Comparison of ENCODE assay signal across 16 cellular contexts in the genomic region with DNA sequence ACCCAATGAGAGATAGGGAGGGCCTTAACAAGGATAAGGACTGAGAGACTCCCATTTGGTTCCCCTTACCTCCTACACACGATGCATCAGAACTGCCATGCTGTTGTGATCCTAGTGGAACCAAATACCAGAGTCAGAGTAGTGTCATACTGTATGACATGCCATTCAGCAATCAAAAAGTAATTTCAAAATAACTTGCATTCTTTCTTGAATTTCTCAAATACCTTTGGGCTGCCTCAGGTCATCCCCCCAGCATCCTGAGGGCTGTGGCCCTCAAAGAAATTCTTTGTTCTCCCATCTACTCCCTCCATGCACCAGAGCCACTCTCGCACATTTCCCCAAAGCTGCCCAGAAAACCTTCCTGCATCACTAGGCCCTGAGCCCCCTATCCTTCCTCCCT.
DNase-seq lines count a peak whose midpoint lies in the region; ATAC-seq, FAIRE-seq and TF ChIP-seq lines count a peak whose summit lies in the region.
"Had no signal": no experiment of that assay in that cellular context is flagged by ENCODE, and none has a peak within 500 bp of the region (broad histone marks: within the 10 kb centered on the region; RNA-seq: fewer than 3 reads in every experiment).

No MANE protein-coding gene starts in this region.

- ATAC-seq in GM19455 (IDR thresholded peaks at IDR 0.05; ENCODE audit: unreplicated experiment), result no peak
- ATAC-seq: activated CD8-positive, alpha-beta T cell treated with anti-CD3 and anti-CD28 coated beads, Interleukin-2, amount 10 ng/mL, durations not matched to agents 7 days and 5 days; Right ventricle myocardium inferior had no signal

- WGBS in mesenchymal stem cell, result 63% methylated on average over 2 of the region's 2 CpGs
- WGBS in suprapubic skin, result 88% methylated on average over 2 of the region's 2 CpGs

- H3K4me2 ChIP-seq in mesenchymal stem cell (ENCODE audit: low read length, poor library complexity, severe bottlenecking), result peak overlapping the region; percentile 33

- H3K14ac ChIP-seq in mesenchymal stem cell (ENCODE audit: low read length in 2 of 2), result no peak overlapping the region

- no peak overlapping the region for H4K91ac ChIP-seq in mesenchymal stem cell (ENCODE audit: low read length)

- H3K27ac ChIP-seq in mesenchymal stem cell (ENCODE audit: low read length, poor library complexity, severe bottlenecking) (peak overlapping the region; percentile 67), suprapubic skin (no peak overlapping the region)

- CTCF ChIA-PET in Caco-2 (lab: Charles Lee), result no interaction called here

- H3K4me1 ChIP-seq in Caco-2, result peaks cover 16% of the 10 kb centered on the region
- peaks cover 20% of the 10 kb centered on the region for H3K4me1 ChIP-seq in adipocyte (ENCODE audit: control insufficient read depth, insufficient read depth, low read length)
- H3K4me1 ChIP-seq in mesenchymal stem cell (ENCODE audit: control insufficient read depth, insufficient read depth, low read depth, low read length), result peaks cover 7% of the 10 kb centered on the region
- no peaks in the 10 kb centered on the region for H3K4me1 ChIP-seq in suprapubic skin

- H3K4me3 ChIP-seq in Caco-2 (ENCODE audit: low read depth, low read length) (no peak overlapping the region), adipocyte (ENCODE audit: low read length) (no peak overlapping the region), mesenchymal stem cell (ENCODE audit: insufficient read depth in 1 of 2, low read depth in 1 of 2, low read length in 2 of 2) (no peak overlapping the region), suprapubic skin (no peak overlapping the region)

- no peaks in the 10 kb centered on the region for H3K79me1 ChIP-seq in mesenchymal stem cell (replicated peaks; ENCODE audit: low read length, poor library complexity, severe bottlenecking)

- no peak overlapping the region for H2AFZ ChIP-seq in mesenchymal stem cell (ENCODE audit: low read depth, low read length)

- H3K9me3 Mint-ChIP-seq in Caco-2 (ENCODE audit: unreplicated experiment), result peaks cover 10% of the 10 kb centered on the region
- H3K9me3 Mint-ChIP-seq: brain had no signal

- H2BK15ac ChIP-seq in mesenchymal stem cell (ENCODE audit: low read depth, poor library complexity, severe bottlenecking), result no peak overlapping the region

- H3K27me3 Mint-ChIP-seq in Caco-2 (ENCODE audit: insufficient read depth, unreplicated experiment), result peaks cover 9% of the 10 kb centered on the region

- peaks cover 24% of the 10 kb centered on the region for H3K4me1 Mint-ChIP-seq in Caco-2 (ENCODE audit: low read depth, unreplicated experiment)

- intact Hi-C loops in Caco-2 (cut with micrococcal nuclease; ENCODE audit: unreplicated experiment), result loop anchor here (5.0 to 10.0 kb wide), 4 partner anchors 102 to 394 kb away; no protein-coding TSS in a partner anchor

- H3K4ac ChIP-seq in mesenchymal stem cell (ENCODE audit: low read depth in 1 of 2, low read length in 2 of 2), result no peak overlapping the region

- TF ChIP-seq EP300 in suprapubic skin (IDR thresholded peaks at IDR 0.05), result no peak

- H3K9me3 ChIP-seq in Caco-2 (no peaks in the 10 kb centered on the region), adipocyte (ENCODE audit: control insufficient read depth, low read length) (peaks cover 2% of the 10 kb centered on the region), mesenchymal stem cell (ENCODE audit: control insufficient read depth, low read length) (peaks cover 12% of the 10 kb centered on the region), suprapubic skin (no peaks in the 10 kb centered on the region)

- H3K23ac ChIP-seq in mesenchymal stem cell (ENCODE audit: low read length in 2 of 2), result no peak overlapping the region

- peaks cover 6% of the 10 kb centered on the region for H3K36me3 Mint-ChIP-seq in Caco-2 (ENCODE audit: insufficient read depth, unreplicated experiment)
- H3K36me3 Mint-ChIP-seq: brain had no signal

- H3K27ac Mint-ChIP-seq in Caco-2 (ENCODE audit: unreplicated experiment), result peak overlapping the region; percentile 58
- H3K27ac Mint-ChIP-seq: activated CD8-positive, alpha-beta T cell treated with anti-CD3 and anti-CD28 coated beads, Interleukin-2, amount 10 ng/mL, durations not matched to agents 7 days and 5 days had no signal

- H3K27me3 ChIP-seq in Caco-2 (replicated peaks; ENCODE audit: control insufficient read depth, insufficient read depth, low read length) (no peaks in the 10 kb centered on the region), adipocyte (replicated peaks; ENCODE audit: control insufficient read depth, insufficient read depth, low read length) (no peaks in the 10 kb centered on the region), mesenchymal stem cell (ENCODE audit: control insufficient read depth in 1 of 2, insufficient read depth in 1 of 2, low read length in 2 of 2) (no peaks in the 10 kb centered on the region), suprapubic skin (no peaks in the 10 kb centered on the region)

- POLR2A ChIA-PET in Caco-2 (lab: Charles Lee), result no interaction called here

- H2AK5ac ChIP-seq in mesenchymal stem cell (ENCODE audit: low read length, severe bottlenecking), result peak overlapping the region; percentile 86

- H3K18ac ChIP-seq in mesenchymal stem cell (ENCODE audit: low read depth in 1 of 2, low read length in 2 of 2), result no peak overlapping the region

- H2BK5ac ChIP-seq in mesenchymal stem cell (ENCODE audit: low read depth, low read length, poor library complexity, severe bottlenecking), result peak overlapping the region; percentile 75

- no peak overlapping the region for H3K4me3 Mint-ChIP-seq in Caco-2 (ENCODE audit: unreplicated experiment)
- H3K4me3 Mint-ChIP-seq: activated CD8-positive, alpha-beta T cell treated with anti-CD3 and anti-CD28 coated beads, Interleukin-2, amount 10 ng/mL, durations not matched to agents 7 days and 5 days; brain had no signal

- DNase-seq in Caco-2 (peak; percentile 2 to 43), HTR-8/SVneo (ENCODE audit: insufficient read length, low spot score) (peak; percentile 10), adipocyte (ENCODE audit: low read depth) (no peak), mesenchymal stem cell (no peak), GM12892 (ENCODE audit: insufficient read length) (no peak), suprapubic skin (ENCODE audit: low spot score in 2 of 2) (no peak), DMS153 treated with DMSO at 0.1 percent for 48 hours (lab: John Stamatoyannopoulos, UW; ENCODE audit: unreplicated experiment) (no peak)
- DNase-seq: activated CD8-positive, alpha-beta T cell treated with anti-CD3 and anti-CD28 coated beads, Interleukin-2, amount 10 ng/mL, durations not matched to agents 7 days and 5 days; activated effector memory CD4-positive, alpha-beta T cell treated with Interleukin-2 at 50 U/mL for 16 hours; DMS79; MV-4-11; NCI-H774 had no signal

- no peak overlapping the region for H2BK12ac ChIP-seq in mesenchymal stem cell (ENCODE audit: low read length in 2 of 2)

- H2BK120ac ChIP-seq in mesenchymal stem cell (ENCODE audit: low read depth, low read length), result no peak overlapping the region

- H3K36me3 ChIP-seq in Caco-2 (ENCODE audit: control insufficient read depth, insufficient read depth, low read length) (no peaks in the 10 kb centered on the region), adipocyte (ENCODE audit: control insufficient read depth, insufficient read depth, low read length, severe bottlenecking) (no peaks in the 10 kb centered on the region), mesenchymal stem cell (ENCODE audit: control insufficient read depth in 1 of 2, insufficient read depth in 2 of 2, low read depth in 1 of 2, low read length in 2 of 2) (no peaks in the 10 kb centered on the region), suprapubic skin (no peaks in the 10 kb centered on the region)

- H4K8ac ChIP-seq in mesenchymal stem cell (ENCODE audit: low read length), result no peak overlapping the region

- TF ChIP-seq POLR2A in GM12892 (IDR thresholded peaks at IDR 0.05; ENCODE audit: low read depth, low read length), result no peak
- no peak for TF ChIP-seq POLR2A in suprapubic skin (IDR thresholded peaks at IDR 0.05)

- no TSS peak for BruUV-seq in Caco-2 (replicated peaks; lab: Mats Ljungman, UMichigan)

- FAIRE-seq in HTR-8/SVneo (lab: Jason Lieb, UNC) (peak; percentile 83), GM12892 (lab: Jason Lieb, UNC) (no peak)
- FAIRE-seq: TTC549 had no signal

- H3K9ac ChIP-seq in adipocyte (ENCODE audit: low read length) (peak overlapping the region; percentile 36), mesenchymal stem cell (ENCODE audit: low read length) (no peak overlapping the region)

- no peak for TF ChIP-seq CTCF in Caco-2 (IDR thresholded peaks at IDR 0.05; ENCODE audit: insufficient read depth in 1 of 2, low read depth in 1 of 2, low read length in 1 of 2, severe bottlenecking in 1 of 2, unreplicated experiment in 1 of 2)
- TF ChIP-seq CTCF in suprapubic skin (IDR thresholded peaks at IDR 0.05), result no peak

Comparison
In these comparisons a context has a peak if more than half of its experiments do, and no peak if none do; other contexts are left out.
1. DNase-seq: peak in Caco-2 (2 of 2) and HTR-8/SVneo (single experiment); none in adipocyte (single experiment), mesenchymal stem cell (single experiment), GM12892 (single experiment), suprapubic skin (0 of 2) and DMS153 treated with DMSO at 0.1 percent for 48 hours (single experiment).